Comparison of ENCODE assay signal across 1 cellular context in the genomic region with DNA sequence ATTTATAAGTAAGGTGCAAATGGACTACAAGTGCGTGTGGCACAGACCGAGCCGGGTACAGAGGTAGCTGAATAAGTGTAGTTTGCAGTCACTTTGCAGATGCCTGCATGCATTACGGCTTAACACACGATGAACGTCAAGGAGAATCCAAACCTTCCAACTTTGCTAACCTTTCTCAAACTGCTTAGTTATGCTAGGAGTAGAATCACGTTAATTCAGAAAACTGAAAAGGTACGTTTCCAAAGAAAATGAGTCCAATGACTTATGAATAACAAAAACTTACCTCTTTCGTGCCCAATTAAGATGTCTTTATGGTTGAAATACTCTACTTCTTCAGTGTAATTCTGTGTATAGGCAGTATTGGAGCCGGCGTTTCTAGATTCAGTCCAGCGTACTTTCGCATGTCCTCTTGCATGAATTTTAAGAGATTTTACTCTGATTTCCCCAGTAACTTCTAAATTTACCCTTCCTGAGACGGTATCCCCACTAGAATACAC.
A peak's percentile ranks its signal among the peaks of the same experiment; 100 is the strongest.
TF ChIP-seq lines count a peak whose summit lies in the region.

No MANE protein-coding gene starts in this region.

TF ChIP-seq in K562, 482 proteins besides CTCF, POLR2A, EP300 and RAD21 (continued from another document and continues in another):
- peak in 1 of 2 experiments; percentile 80 for TF ChIP-seq AFF1 (IDR thresholded peaks at IDR 0.05; ENCODE audit: low read depth in 1 of 2, partially characterized antibody in 2 of 2)
- no peak for TF ChIP-seq ZNF75A (CRISPR knock-in tag; IDR thresholded peaks at IDR 0.05)
- no peak; a peak in 1 of 4 replicates for TF ChIP-seq MNT (conservative IDR thresholded peaks at IDR 0.05)
- no peak for TF ChIP-seq DDX20 (tag; IDR thresholded peaks at IDR 0.05; ENCODE audit: low read depth)
- TF ChIP-seq DMBX1 (CRISPR knock-in tag; IDR thresholded peaks at IDR 0.05; ENCODE audit: borderline replicate concordance): no peak
- no peak for TF ChIP-seq ZNF586 (CRISPR knock-in tag; conservative IDR thresholded peaks at IDR 0.05)
- no peak for TF ChIP-seq TAL1 (IDR thresholded peaks at IDR 0.05)
- no peak for TF ChIP-seq NR1H2 (CRISPR knock-in tag; IDR thresholded peaks at IDR 0.05)
- no peak for TF ChIP-seq RBM34 (IDR thresholded peaks at IDR 0.05; ENCODE audit: borderline replicate concordance, insufficient read depth, low read length)
- TF ChIP-seq TAF15 (IDR thresholded peaks at IDR 0.05; ENCODE audit: low read depth, low read length): no peak
- no peak for TF ChIP-seq IRF2 (CRISPR knock-in tag; IDR thresholded peaks at IDR 0.05)
- no peak; the same call in 1 of the 2 replicates for TF ChIP-seq ZBTB17 (CRISPR knock-in tag; IDR thresholded peaks at IDR 0.05)
- TF ChIP-seq BRF2 (IDR thresholded peaks at IDR 0.05; ENCODE audit: borderline replicate concordance, insufficient read depth, insufficient read length): no peak
- TF ChIP-seq DEAF1 (CRISPR knock-in tag; IDR thresholded peaks at IDR 0.05): peak; percentile 9; the same call in 1 of the 2 replicates
- TF ChIP-seq TEAD4 (IDR thresholded peaks at IDR 0.05; ENCODE audit: low read length): no peak
- TF ChIP-seq TEAD4 (CRISPR knock-in tag; IDR thresholded peaks at IDR 0.05; ENCODE audit: borderline replicate concordance): no peak
- TF ChIP-seq ASH1L (IDR thresholded peaks at IDR 0.05; ENCODE audit: borderline replicate concordance, low read depth, partially characterized antibody): no peak
- no peak for TF ChIP-seq GATA2 (CRISPR knock-in tag; IDR thresholded peaks at IDR 0.05)
- TF ChIP-seq POLR3G (IDR thresholded peaks at IDR 0.05; ENCODE audit: extremely low read depth, insufficient read length, insufficient replicate concordance): no peak
- TF ChIP-seq LARP7 (IDR thresholded peaks at IDR 0.05): no peak
- 0 out of 2 replicates have a peak, but pooled peaks have one; percentile 6 for TF ChIP-seq CGGBP1 (CRISPR knock-in tag; IDR thresholded peaks at IDR 0.05)
- TF ChIP-seq, protein P1, sequence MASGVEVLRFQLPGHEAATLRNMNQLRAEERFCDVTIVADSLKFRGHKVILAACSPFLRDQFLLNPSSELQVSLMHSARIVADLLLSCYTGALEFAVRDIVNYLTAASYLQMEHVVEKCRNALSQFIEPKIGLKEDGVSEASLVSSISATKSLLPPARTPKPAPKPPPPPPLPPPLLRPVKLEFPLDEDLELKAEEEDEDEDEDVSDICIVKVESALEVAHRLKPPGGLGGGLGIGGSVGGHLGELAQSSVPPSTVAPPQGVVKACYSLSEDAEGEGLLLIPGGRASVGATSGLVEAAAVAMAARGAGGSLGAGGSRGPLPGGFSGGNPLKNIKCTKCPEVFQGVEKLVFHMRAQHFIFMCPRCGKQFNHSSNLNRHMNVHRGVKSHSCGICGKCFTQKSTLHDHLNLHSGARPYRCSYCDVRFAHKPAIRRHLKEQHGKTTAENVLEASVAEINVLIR (CRISPR knock-in tag; IDR thresholded peaks at IDR 0.05): no peak
- TF ChIP-seq FOXA1 (IDR thresholded peaks at IDR 0.05; ENCODE audit: borderline replicate concordance): no peak
- no peak for TF ChIP-seq OTX1 (CRISPR knock-in tag; IDR thresholded peaks at IDR 0.05)
- TF ChIP-seq KLF16 (IDR thresholded peaks at IDR 0.05): no peak
- peak; percentile 27; the same call in 1 of the 2 replicates for TF ChIP-seq NFRKB (IDR thresholded peaks at IDR 0.05; ENCODE audit: low read depth)
- TF ChIP-seq FOXP1 (CRISPR knock-in tag; IDR thresholded peaks at IDR 0.05): no peak
- TF ChIP-seq GTF2F1 (IDR thresholded peaks at IDR 0.05; ENCODE audit: low read depth, low read length): no peak
- TF ChIP-seq NBN (IDR thresholded peaks at IDR 0.05; ENCODE audit: low read depth): no peak
- TF ChIP-seq TBL1XR1 (IDR thresholded peaks at IDR 0.05; ENCODE audit: low read length in 2 of 2): no peak
- TF ChIP-seq, protein P2, sequence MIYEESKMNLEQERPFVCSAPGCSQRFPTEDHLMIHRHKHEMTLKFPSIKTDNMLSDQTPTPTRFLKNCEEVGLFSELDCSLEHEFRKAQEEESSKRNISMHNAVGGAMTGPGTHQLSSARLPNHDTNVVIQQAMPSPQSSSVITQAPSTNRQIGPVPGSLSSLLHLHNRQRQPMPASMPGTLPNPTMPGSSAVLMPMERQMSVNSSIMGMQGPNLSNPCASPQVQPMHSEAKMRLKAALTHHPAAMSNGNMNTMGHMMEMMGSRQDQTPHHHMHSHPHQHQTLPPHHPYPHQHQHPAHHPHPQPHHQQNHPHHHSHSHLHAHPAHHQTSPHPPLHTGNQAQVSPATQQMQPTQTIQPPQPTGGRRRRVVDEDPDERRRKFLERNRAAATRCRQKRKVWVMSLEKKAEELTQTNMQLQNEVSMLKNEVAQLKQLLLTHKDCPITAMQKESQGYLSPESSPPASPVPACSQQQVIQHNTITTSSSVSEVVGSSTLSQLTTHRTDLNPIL (CRISPR knock-in tag; IDR thresholded peaks at IDR 0.05): 0 out of 2 replicates have a peak, but pooled peaks have one; percentile 10
- TF ChIP-seq GTF2A2 (tag; IDR thresholded peaks at IDR 0.05): no peak
- no peak for TF ChIP-seq GABPA (tag; conservative IDR thresholded peaks at IDR 0.05; ENCODE audit: low read depth)
- TF ChIP-seq ZBTB26 (CRISPR knock-in tag; IDR thresholded peaks at IDR 0.05): no peak
- no peak for TF ChIP-seq PHF21A (IDR thresholded peaks at IDR 0.05; ENCODE audit: borderline replicate concordance, low read depth)
- TF ChIP-seq SMAD4 (CRISPR knock-in tag; conservative IDR thresholded peaks at IDR 0.05): no peak
- no peak for TF ChIP-seq ATF1 (CRISPR knock-in tag; IDR thresholded peaks at IDR 0.05)
- TF ChIP-seq ATF1 (tag; IDR thresholded peaks at IDR 0.05): no peak
- TF ChIP-seq MBD2 (IDR thresholded peaks at IDR 0.05; ENCODE audit: borderline replicate concordance, low read depth): no peak; the same call in 1 of the 2 replicates
- TF ChIP-seq MAFF (IDR thresholded peaks at IDR 0.05; ENCODE audit: low read length): no peak
- no peak for TF ChIP-seq SP2 (IDR thresholded peaks at IDR 0.05; ENCODE audit: extremely low read depth, low read depth, low read length, poor library complexity, severe bottlenecking)
- TF ChIP-seq, protein P3, sequence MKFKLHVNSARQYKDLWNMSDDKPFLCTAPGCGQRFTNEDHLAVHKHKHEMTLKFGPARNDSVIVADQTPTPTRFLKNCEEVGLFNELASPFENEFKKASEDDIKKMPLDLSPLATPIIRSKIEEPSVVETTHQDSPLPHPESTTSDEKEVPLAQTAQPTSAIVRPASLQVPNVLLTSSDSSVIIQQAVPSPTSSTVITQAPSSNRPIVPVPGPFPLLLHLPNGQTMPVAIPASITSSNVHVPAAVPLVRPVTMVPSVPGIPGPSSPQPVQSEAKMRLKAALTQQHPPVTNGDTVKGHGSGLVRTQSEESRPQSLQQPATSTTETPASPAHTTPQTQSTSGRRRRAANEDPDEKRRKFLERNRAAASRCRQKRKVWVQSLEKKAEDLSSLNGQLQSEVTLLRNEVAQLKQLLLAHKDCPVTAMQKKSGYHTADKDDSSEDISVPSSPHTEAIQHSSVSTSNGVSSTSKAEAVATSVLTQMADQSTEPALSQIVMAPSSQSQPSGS (CRISPR knock-in tag; IDR thresholded peaks at IDR 0.05): no peak
- TF ChIP-seq PTTG1 (tag; IDR thresholded peaks at IDR 0.05; ENCODE audit: low read depth): no peak
- no peak for TF ChIP-seq PCBP2 (IDR thresholded peaks at IDR 0.05; ENCODE audit: low read depth, low read length, poor library complexity, severe bottlenecking)
- peak; percentile 79 for TF ChIP-seq KAT7 (CRISPR knock-in tag; IDR thresholded peaks at IDR 0.05; ENCODE audit: borderline replicate concordance)
- TF ChIP-seq ZNF395 (CRISPR knock-in tag; IDR thresholded peaks at IDR 0.05): no peak
- TF ChIP-seq MTA3 (IDR thresholded peaks at IDR 0.05; ENCODE audit: borderline replicate concordance): no peak
- peak; percentile 93 for TF ChIP-seq CHD1 (IDR thresholded peaks at IDR 0.05; ENCODE audit: low read length)
- no peak for TF ChIP-seq SMARCB1 (IDR thresholded peaks at IDR 0.05; ENCODE audit: insufficient read length, low read depth)
- no peak for TF ChIP-seq BRF1 (IDR thresholded peaks at IDR 0.05; ENCODE audit: borderline replicate concordance, extremely low read depth, insufficient read length)
- TF ChIP-seq MYNN (IDR thresholded peaks at IDR 0.05): no peak
- TF ChIP-seq MYNN (CRISPR knock-in tag; IDR thresholded peaks at IDR 0.05): no peak
